ENCODE assay signal across 10 cellular contexts in genomic region chr18:24231773-24232735, GRCh38.
A peak's percentile ranks its signal among the peaks of the same experiment; 100 is the strongest.
DNase-seq lines count a peak whose midpoint lies in the region; ATAC-seq lines count a peak whose summit lies in the region.
"Had no signal": no experiment of that assay in that cellular context is flagged by ENCODE, and none has a peak within 500 bp of the region (broad histone marks: within the 10 kb centered on the region; RNA-seq: fewer than 3 reads in every experiment).

No MANE protein-coding gene starts in this region.

- H3K27me3 ChIP-seq in H7 (ENCODE audit: control insufficient read depth, insufficient read depth, low read length) = no peaks in the 10 kb centered on the region

- ATAC-seq in left cardiac atrium = peak; percentile 75 to 77
- peak; percentile 67 for ATAC-seq in sciatic nerve
- no peak for ATAC-seq in stimulated activated memory B cell treated with anti-CD40 and anti-IgM and Interleukin-4, amounts not matched to agents 10 μg/mL and 1 μg/mL and 100 μg/mL, for 72 hours
- no peak for ATAC-seq in GM21515 (IDR thresholded peaks at IDR 0.05; ENCODE audit: unreplicated experiment)

- no peaks in the 10 kb centered on the region for H3K36me3 Mint-ChIP-seq in stimulated activated memory B cell treated with anti-CD40 and anti-IgM and Interleukin-4, amounts not matched to agents 10 μg/mL and 1 μg/mL and 100 μg/mL, for 72 hours

- H3K4me3 ChIP-seq in H7 (ENCODE audit: insufficient read depth, low read depth, low read length) = no peak overlapping the region

- H3K36me3 ChIP-seq in H7 (replicated peaks; ENCODE audit: control insufficient read depth, insufficient read depth, low read length) = peaks cover 2% of the 10 kb centered on the region

- no peaks in the 10 kb centered on the region for H3K4me1 Mint-ChIP-seq in stimulated activated memory B cell treated with anti-CD40 and anti-IgM and Interleukin-4, amounts not matched to agents 10 μg/mL and 1 μg/mL and 100 μg/mL, for 72 hours

- H3K9me3 Mint-ChIP-seq in stimulated activated memory B cell treated with anti-CD40 and anti-IgM and Interleukin-4, amounts not matched to agents 10 μg/mL and 1 μg/mL and 100 μg/mL, for 72 hours = no peaks in the 10 kb centered on the region

- H3K27ac Mint-ChIP-seq in stimulated activated memory B cell treated with anti-CD40 and anti-IgM and Interleukin-4, amounts not matched to agents 10 μg/mL and 1 μg/mL and 100 μg/mL, for 72 hours = no peak overlapping the region

- intact Hi-C loops in left cardiac atrium (cut with DNase I) = loop anchor here in 1 of 2 donors (5.0 kb wide), 1 partner anchor 40 kb away; no protein-coding TSS in a partner anchor
- intact Hi-C loops in sciatic nerve (cut with DNase I) = no loop called here

- peak; percentile 28 for DNase-seq in ELR (ENCODE audit: low read depth)
- DNase-seq in amniotic epithelial cell (ENCODE audit: low read depth) = peak; percentile 26
- no peak for DNase-seq in left cardiac atrium
- DNase-seq in sciatic nerve (ENCODE audit: low spot score) = no peak
- DNase-seq in H7 = no peak
- DNase-seq in activated CD4-positive, alpha-beta T cell treated with anti-CD3 and anti-CD28 coated beads for 4 hours = no peak
- DNase-seq: KBM-7, NCI-H510A treated with DMSO at 0.1 percent for 48 hours had no signal

- H3K4me3 Mint-ChIP-seq in stimulated activated memory B cell treated with anti-CD40 and anti-IgM and Interleukin-4, amounts not matched to agents 10 μg/mL and 1 μg/mL and 100 μg/mL, for 72 hours = no peak overlapping the region

- peaks cover 44% of the 10 kb centered on the region for H3K27me3 Mint-ChIP-seq in stimulated activated memory B cell treated with anti-CD40 and anti-IgM and Interleukin-4, amounts not matched to agents 10 μg/mL and 1 μg/mL and 100 μg/mL, for 72 hours

Comparison
In these comparisons a context has a peak if more than half of its experiments do, and no peak if none do; other contexts are left out.
1. DNase-seq: peak in ELR (single experiment) and amniotic epithelial cell (single experiment); none in left cardiac atrium (single experiment), sciatic nerve (single experiment), H7 (single experiment) and activated CD4-positive, alpha-beta T cell treated with anti-CD3 and anti-CD28 coated beads for 4 hours (0 of 2).
2. ATAC-seq: peak in left cardiac atrium (2 of 2) and sciatic nerve (single experiment); none in stimulated activated memory B cell treated with anti-CD40 and anti-IgM and Interleukin-4, amounts not matched to agents 10 μg/mL and 1 μg/mL and 100 μg/mL, for 72 hours (single experiment) and GM21515 (single experiment).